ENCODE assay signal across 14 cellular contexts in the genomic region with DNA sequence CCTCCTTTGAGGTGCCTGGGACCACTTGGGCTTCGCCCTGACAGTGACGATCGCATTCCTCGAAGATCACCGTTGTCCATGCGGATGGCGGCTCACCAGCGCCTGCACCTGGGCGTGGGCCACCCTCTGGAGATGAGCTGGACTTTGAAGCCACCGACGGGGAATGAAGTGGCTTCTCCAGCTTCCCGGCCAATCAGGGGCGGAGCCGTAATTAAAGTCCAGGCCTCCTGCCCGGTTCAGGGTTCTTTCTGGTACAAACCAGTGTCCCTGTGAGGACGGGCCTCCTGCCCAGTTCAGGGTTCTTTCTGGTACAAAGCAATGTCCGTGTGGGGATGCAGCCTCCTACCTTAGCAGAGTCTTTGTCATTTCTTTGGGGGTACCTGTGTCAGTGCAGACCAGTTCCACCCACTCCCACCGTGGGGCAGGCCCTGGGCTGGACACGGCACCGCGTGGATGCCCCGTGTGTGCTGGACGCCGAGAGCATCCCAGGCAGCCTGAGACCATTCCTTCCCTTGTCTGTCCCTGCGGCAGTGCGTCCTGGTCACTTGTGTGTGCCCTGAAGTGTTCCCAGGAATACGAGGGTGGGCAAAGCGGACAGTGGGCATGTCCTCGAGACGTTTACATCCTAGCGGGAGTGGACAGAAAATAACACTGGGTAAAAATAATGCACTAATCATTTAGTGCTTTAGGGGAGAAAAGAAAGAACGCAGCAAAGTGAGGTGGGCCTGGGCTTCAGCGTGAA. TPM values are rescaled to one million over a fixed set of nuclear protein-coding genes. Genes with fewer than 3 reads are reported as not detected.
DNase-seq lines count a peak whose midpoint lies in the region; ATAC-seq and TF ChIP-seq lines count a peak whose summit lies in the region.
"Had no signal": no experiment of that assay in that cellular context is flagged by ENCODE, and none has a peak within 500 bp of the region (broad histone marks: within the 10 kb centered on the region; RNA-seq: fewer than 3 reads in every experiment).

No MANE protein-coding gene starts in this region.

- no peak for TF ChIP-seq RAD21 in IMR-90 (IDR thresholded peaks at IDR 0.05; ENCODE audit: low read length)

- H3K4me1 Mint-ChIP-seq in osteocyte (ENCODE audit: unreplicated experiment) = peaks cover 7% of the 10 kb centered on the region

- no peak overlapping the region for H2BK5ac ChIP-seq in IMR-90 (ENCODE audit: low read depth, low read length, poor library complexity, severe bottlenecking)

- H3K27me3 Mint-ChIP-seq in osteocyte (ENCODE audit: unreplicated experiment) = peaks cover 8% of the 10 kb centered on the region

- H3K9me3 ChIP-seq in BLaER1 treated with 17β-estradiol and CSF1 and Interleukin-3, amounts not matched to agents 10 nM and 100 nM (replicated peaks in 1 of 11) = no peaks in the 10 kb centered on the region
- no peaks in the 10 kb centered on the region for H3K9me3 ChIP-seq in IMR-90 (ENCODE audit: control insufficient read depth, insufficient read depth, low read length)
- H3K9me3 ChIP-seq in BE2C = no peaks in the 10 kb centered on the region

- no peak overlapping the region for H2BK20ac ChIP-seq in IMR-90 (ENCODE audit: low read depth, low read length)

- no peak overlapping the region for H3K4ac ChIP-seq in IMR-90 (ENCODE audit: low read depth, low read length)

- no peak for DNase-seq in IMR-90
- peak; percentile 9 for DNase-seq in iPS-NIHi7 (ENCODE audit: extremely low spot score)
- peak; percentile 81 for DNase-seq in osteocyte (ENCODE audit: extremely low spot score, unreplicated experiment)
- no peak for DNase-seq in BE2C
- no peak for DNase-seq in NCI-H82 treated with DMSO at 0.1 percent for 48 hours (lab: John Stamatoyannopoulos, UW; ENCODE audit: unreplicated experiment)
- no peak for DNase-seq in HK-2 (ENCODE audit: unreplicated experiment)
- DNase-seq: GOT3, HFFc6, NCI-H1436 treated with DMSO at 0.1 percent for 48 hours, NCI-H748 treated with DMSO at 0.1 percent for 48 hours, PC-9 had no signal

- peaks cover 35 to 55% (median 49%) of the 10 kb centered on the region in 10 experiments for H3K4me1 ChIP-seq in BLaER1 treated with 17β-estradiol and CSF1 and Interleukin-3, amounts not matched to agents 10 nM and 100 nM
- H3K4me1 ChIP-seq in IMR-90 (ENCODE audit: control insufficient read depth, insufficient read depth, low read length) (peaks cover 2% of the 10 kb centered on the region; the same call in 1 of the 2 replicates), BE2C (no peaks in the 10 kb centered on the region)

- H3K9ac ChIP-seq in BLaER1 treated with 17β-estradiol and CSF1 and Interleukin-3, amounts not matched to agents 10 nM and 100 nM = 0 out of 22 replicates have a peak overlapping the region, but pooled peaks of 1 of the 11 experiments have one; percentile 56
- H3K9ac ChIP-seq in IMR-90 (ENCODE audit: low read depth, low read length) = no peak overlapping the region

- WGBS in IMR-90 (ENCODE audit: extremely low coverage in 2 of 2, insufficient read length in 1 of 2), 2 experiments = 86% methylated on average over 19 of the region's 33 CpGs; no CpG with 5 or more reads in 1 of the 2 experiments

- no peak overlapping the region for H4K91ac ChIP-seq in IMR-90 (ENCODE audit: insufficient read depth, low read depth, low read length)

- H3K27ac Mint-ChIP-seq in osteocyte (ENCODE audit: unreplicated experiment) = no peak overlapping the region
- H3K27ac Mint-ChIP-seq: HFFc6 had no signal

- no peak overlapping the region for H3K4me3 Mint-ChIP-seq in osteocyte (ENCODE audit: unreplicated experiment)
- H3K4me3 Mint-ChIP-seq: HFFc6 had no signal

- no peak overlapping the region for H3K14ac ChIP-seq in IMR-90 (replicated peaks; ENCODE audit: low read depth, low read length)

- H3K4me3 ChIP-seq in BLaER1 treated with 17β-estradiol and CSF1 and Interleukin-3, amounts not matched to agents 10 nM and 100 nM = no peak overlapping the region
- H3K4me3 ChIP-seq in IMR-90 (ENCODE audit: insufficient read depth, low read depth, low read length) (no peak overlapping the region), BE2C (ENCODE audit: low read depth, low read length) (no peak overlapping the region)
- H3K4me3 ChIP-seq: PC-9, SK-N-MC had no signal

- no peak overlapping the region for H3K18ac ChIP-seq in IMR-90 (ENCODE audit: low read depth, low read length)

- no peaks in the 10 kb centered on the region for H3K36me3 Mint-ChIP-seq in osteocyte (ENCODE audit: unreplicated experiment)

- H3K27me3 ChIP-seq in BLaER1 treated with 17β-estradiol and CSF1 and Interleukin-3, amounts not matched to agents 10 nM and 100 nM = peaks cover 0 to 35% (median 0%) of the 10 kb centered on the region in 11 experiments; a peak in 6 of 22 replicates
- H3K27me3 ChIP-seq in IMR-90 (ENCODE audit: control insufficient read depth, insufficient read depth, low read length) (no peaks in the 10 kb centered on the region), BE2C (no peaks in the 10 kb centered on the region)

- intact Hi-C loops in IMR-90 (cut with micrococcal nuclease) = no loop called here

- in situ Hi-C loops in IMR-90 (cut with MboI; ENCODE audit: low sequenced_read_pairs) = no loop called here

- no peaks in the 10 kb centered on the region for H3K79me1 ChIP-seq in IMR-90 (ENCODE audit: low read depth in 1 of 2, low read length in 2 of 2)

- BruUV-seq in IMR-90 (replicated peaks; lab: Mats Ljungman, UMichigan) = no TSS peak

- H3K27ac ChIP-seq in BLaER1 treated with 17β-estradiol and CSF1 and Interleukin-3, amounts not matched to agents 10 nM and 100 nM = no peak overlapping the region; a peak in 1 of 22 replicates
- H3K27ac ChIP-seq in IMR-90 (ENCODE audit: insufficient read depth, low read length) = no peak overlapping the region
- H3K27ac ChIP-seq: PC-9, SK-N-MC had no signal

- ATAC-seq in IMR-90 (ENCODE audit: low read depth) = no peak

- H4K20me1 ChIP-seq in BLaER1 treated with 17β-estradiol and CSF1 and Interleukin-3, amounts not matched to agents 10 nM and 100 nM = 0 out of 22 replicates have a peak, but pooled peaks cover 0 to 4% (median 0%) of the 10 kb centered on the region in 11 experiments
- no peaks in the 10 kb centered on the region for H4K20me1 ChIP-seq in IMR-90 (ENCODE audit: insufficient read depth, low read length)

- no peak overlapping the region for H2BK120ac ChIP-seq in IMR-90 (ENCODE audit: low read depth, low read length)

- H2AFZ ChIP-seq in IMR-90 (replicated peaks; ENCODE audit: low read length, poor library complexity) = peak overlapping the region; percentile 28
- H2AFZ ChIP-seq: PC-9 had no signal

- no peak overlapping the region for H4K8ac ChIP-seq in IMR-90 (ENCODE audit: low read depth in 2 of 2, low read length in 2 of 2)

- no peak overlapping the region for H4K5ac ChIP-seq in IMR-90 (ENCODE audit: low read depth, low read length)

- H3K36me3 ChIP-seq in BLaER1 treated with 17β-estradiol and CSF1 and Interleukin-3, amounts not matched to agents 10 nM and 100 nM = no peaks in the 10 kb centered on the region
- no peaks in the 10 kb centered on the region for H3K36me3 ChIP-seq in IMR-90 (ENCODE audit: control insufficient read depth, insufficient read depth, low read length)
- no peaks in the 10 kb centered on the region for H3K36me3 ChIP-seq in BE2C

- no peak for TF ChIP-seq POLR2A in IMR-90 (IDR thresholded peaks at IDR 0.05; ENCODE audit: low read depth, low read length)

- CTCF ChIA-PET in IMR-90 (lab: Yijun Ruan, JAX) = no interaction called here

- TF ChIP-seq CTCF in IMR-90 (conservative IDR thresholded peaks at IDR 0.05; ENCODE audit: low read depth, low read length) (no peak), osteocyte (IDR thresholded peaks at IDR 0.05) (no peak), BE2C (IDR thresholded peaks at IDR 0.05; ENCODE audit: low read depth, low read length) (no peak)

- H2AK9ac ChIP-seq in IMR-90 (replicated peaks; ENCODE audit: low read depth, low read length, poor library complexity) = no peak overlapping the region

- no peak overlapping the region for H2BK15ac ChIP-seq in IMR-90 (ENCODE audit: low read depth, low read length)

- peak overlapping the region in 10 of 11 experiments; percentile 38 to 95 (median 88); a peak in 19 of 22 replicates for H3K4me2 ChIP-seq in BLaER1 treated with 17β-estradiol and CSF1 and Interleukin-3, amounts not matched to agents 10 nM and 100 nM
- no peak overlapping the region for H3K4me2 ChIP-seq in IMR-90 (ENCODE audit: low read depth, low read length)
- H3K4me2 ChIP-seq: PC-9 had no signal

- H3K9me3 Mint-ChIP-seq in osteocyte (ENCODE audit: unreplicated experiment) = no peaks in the 10 kb centered on the region

- dilution Hi-C loops in IMR-90 (cut with HindIII; ENCODE audit: low sequenced_read_pairs, unreplicated experiment) = no loop called here

- H3K56ac ChIP-seq in IMR-90 (ENCODE audit: extremely low read depth, insufficient read depth, low read length) = no peak overlapping the region

- POLR2A ChIA-PET in IMR-90 (lab: Charles Lee; ENCODE audit: unreplicated experiment) = no interaction called here

- no peak overlapping the region for H2AK5ac ChIP-seq in IMR-90 (ENCODE audit: low read depth, low read length)

- H3K23ac ChIP-seq in IMR-90 (ENCODE audit: low read depth, low read length) = no peak overlapping the region

- peaks cover 3% of the 10 kb centered on the region for H3K9me1 ChIP-seq in IMR-90 (ENCODE audit: insufficient read depth, low read length)

TF ChIP-seq in IMR-90, 13 proteins besides CTCF, POLR2A, EP300 and RAD21 (continues in another document):
- TF ChIP-seq, protein P1, sequence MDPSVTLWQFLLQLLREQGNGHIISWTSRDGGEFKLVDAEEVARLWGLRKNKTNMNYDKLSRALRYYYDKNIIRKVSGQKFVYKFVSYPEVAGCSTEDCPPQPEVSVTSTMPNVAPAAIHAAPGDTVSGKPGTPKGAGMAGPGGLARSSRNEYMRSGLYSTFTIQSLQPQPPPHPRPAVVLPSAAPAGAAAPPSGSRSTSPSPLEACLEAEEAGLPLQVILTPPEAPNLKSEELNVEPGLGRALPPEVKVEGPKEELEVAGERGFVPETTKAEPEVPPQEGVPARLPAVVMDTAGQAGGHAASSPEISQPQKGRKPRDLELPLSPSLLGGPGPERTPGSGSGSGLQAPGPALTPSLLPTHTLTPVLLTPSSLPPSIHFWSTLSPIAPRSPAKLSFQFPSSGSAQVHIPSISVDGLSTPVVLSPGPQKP (IDR thresholded peaks at IDR 0.05; ENCODE audit: borderline replicate concordance, low read depth, low read length) = no peak
- TF ChIP-seq MAFK (IDR thresholded peaks at IDR 0.05; ENCODE audit: low read depth, low read length) (no peak), CEBPB (IDR thresholded peaks at IDR 0.05; ENCODE audit: low read depth, low read length) (no peak), CHD1 (IDR thresholded peaks at IDR 0.05; ENCODE audit: low read depth, low read length) (no peak), MXI1 (IDR thresholded peaks at IDR 0.05; ENCODE audit: borderline replicate concordance, low read depth, low read length) (no peak), RCOR1 (IDR thresholded peaks at IDR 0.05; ENCODE audit: insufficient replicate concordance, low read length) (no peak)

RNA-seq across cellular contexts. Expression of gene KCNG2, which starts 55.0 kb away (rescaled TPM):
- total RNA-seq in IMR-90 (2012; rRNA removed) (not detected in 2 replicates), osteocyte (not detected in 2 replicates)
- polyA plus RNA-seq in IMR-90 (2012; rRNA removed) = 0.09 TPM in 1 of 2 replicates, not detected in the other
- polyA plus RNA-seq in IMR-90 (2012; cell fraction: cytosol; rRNA removed) = 0.16 TPM in 1 of 2 replicates, not detected in the other
- 0.07 TPM in 1 of 2 replicates, not detected in the other for polyA plus RNA-seq in IMR-90 (2012; cell fraction: nucleus; rRNA removed; ENCODE audit: low replicate concordance)
- 2.8 TPM for polyA plus RNA-seq in BE2C (2012; ENCODE audit: insufficient read depth, insufficient read length, low read depth)
- total RNA-seq: HFFc6, PC-9 had no signal
- polyA plus RNA-seq: BJ had no signal

Comparison
In these comparisons a context has a peak if more than half of its experiments do, and no peak if none do; other contexts are left out.
1. DNase-seq: peak in iPS-NIHi7 (single experiment) and osteocyte (single experiment); none in IMR-90 (single experiment), BE2C (single experiment), NCI-H82 treated with DMSO at 0.1 percent for 48 hours (single experiment) and HK-2 (single experiment).